In the genomic region with DNA sequence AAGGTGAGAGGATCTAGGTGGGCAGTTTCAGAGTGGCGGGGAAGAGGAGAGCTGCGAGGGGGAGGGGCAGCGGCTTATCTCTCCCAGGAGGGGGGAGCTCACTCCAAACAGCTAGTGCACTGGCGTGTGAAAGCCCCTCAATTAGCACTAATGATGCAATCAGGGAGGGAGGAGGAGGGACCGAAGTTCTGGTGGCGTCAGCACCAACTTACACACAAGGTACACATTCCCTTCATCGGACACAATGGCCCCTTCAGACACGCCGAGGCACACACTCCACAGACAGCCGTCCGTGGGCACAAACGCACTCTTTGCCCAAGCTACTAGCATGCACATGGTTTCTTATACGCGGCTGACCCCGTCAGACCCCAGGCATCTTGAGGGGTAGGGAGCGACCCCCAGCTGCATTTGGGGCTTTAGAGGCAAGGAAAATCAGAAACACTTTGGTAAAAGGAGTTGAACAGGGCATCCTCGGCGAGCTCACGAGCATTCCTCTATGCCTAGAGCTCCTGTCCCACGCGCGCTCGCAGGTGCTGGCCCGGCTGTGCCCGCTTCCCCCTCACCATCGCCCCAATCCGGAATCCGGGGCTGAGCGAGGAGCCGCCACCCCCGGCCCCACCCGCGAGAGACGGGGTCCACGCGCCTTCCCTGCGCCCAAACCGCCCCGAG, we compare ENCODE assay signal across 8 cellular contexts. TPM values are rescaled to one million over a fixed set of nuclear protein-coding genes. Genes with fewer than 3 reads are reported as not detected.
DNase-seq lines count a peak whose midpoint lies in the region; ATAC-seq, FAIRE-seq and TF ChIP-seq lines count a peak whose summit lies in the region.

No MANE protein-coding gene starts in this region.

- no peaks in the 10 kb centered on the region for H3K9me2 ChIP-seq in OCI-LY7 (ENCODE audit: insufficient read depth, low read length)

- H3K9ac ChIP-seq in keratinocyte (ENCODE audit: control insufficient read depth, extremely low read depth, insufficient read depth, low read length), result no peak overlapping the region

- H3K4me3 Mint-ChIP-seq in IgD-negative memory B cell, result peak overlapping the region; percentile 57 to 82 (median 72)

- peak overlapping the region; percentile 91 to 94 for H3K27ac ChIP-seq in ascending aorta
- H3K27ac ChIP-seq in keratinocyte (ENCODE audit: control insufficient read depth, insufficient read depth, low read length), result no peak overlapping the region
- peak overlapping the region; percentile 30 for H3K27ac ChIP-seq in substantia nigra (ENCODE audit: low read depth, low read length, poor library complexity, severe bottlenecking)
- no peak overlapping the region for H3K27ac ChIP-seq in OCI-LY7 (ENCODE audit: low read depth, low read length, poor library complexity, severe bottlenecking)

- H3K27me3 ChIP-seq in ascending aorta, result no peaks in the 10 kb centered on the region
- peaks cover 50% of the 10 kb centered on the region for H3K27me3 ChIP-seq in keratinocyte (ENCODE audit: control insufficient read depth, extremely low read depth, insufficient read depth, low read length)

- no peaks in the 10 kb centered on the region for H3K9me3 Mint-ChIP-seq in IgD-negative memory B cell

- intact Hi-C loops in ascending aorta (cut with DNase I) (loop anchor here (1.0 to 5.0 kb wide), 4 partner anchors 18 to 120 kb away; a partner anchor contains a TSS), OCI-LY7 (cut with micrococcal nuclease; ENCODE audit: unreplicated experiment) (no loop called here)

- no TSS peak for BruUV-seq in OCI-LY7 (replicated peaks; lab: Mats Ljungman, UMichigan)

- H3K4me1 Mint-ChIP-seq in IgD-negative memory B cell, result peaks cover 1 to 5% (median 2%) of the 10 kb centered on the region in 3 donors

- H3K9me3 ChIP-seq in ascending aorta, result no peaks in the 10 kb centered on the region
- H3K9me3 ChIP-seq in keratinocyte (ENCODE audit: control insufficient read depth, low read depth, low read length), result no peaks in the 10 kb centered on the region
- no peaks in the 10 kb centered on the region for H3K9me3 ChIP-seq in OCI-LY7 (ENCODE audit: low read length)

- H3K27me3 Mint-ChIP-seq in IgD-negative memory B cell, result peaks cover 46% of the 10 kb centered on the region

- ATAC-seq in HG03442 (IDR thresholded peaks at IDR 0.05; ENCODE audit: unreplicated experiment), result no peak

- H3K36me3 Mint-ChIP-seq in IgD-negative memory B cell, result no peaks in the 10 kb centered on the region

- H3K36me3 ChIP-seq in ascending aorta, result no peaks in the 10 kb centered on the region
- H3K36me3 ChIP-seq in keratinocyte (ENCODE audit: control insufficient read depth in 2 of 2, extremely low read depth in 1 of 2, insufficient read depth in 2 of 2, low read length in 2 of 2), result no peaks in the 10 kb centered on the region
- no peaks in the 10 kb centered on the region for H3K36me3 ChIP-seq in OCI-LY7 (ENCODE audit: insufficient read depth, low read length)

- H2AFZ ChIP-seq in keratinocyte (ENCODE audit: control insufficient read depth, low read length) (no peak overlapping the region), OCI-LY7 (ENCODE audit: low read length) (no peak overlapping the region)

- no peaks in the 10 kb centered on the region for H3K9me1 ChIP-seq in keratinocyte (ENCODE audit: control insufficient read depth, extremely low read depth, insufficient read depth, low read length)

- H3K27ac Mint-ChIP-seq in IgD-negative memory B cell, result no peak overlapping the region

- in situ Hi-C loops in GM13977 (cut with MboI; ENCODE audit: low pct_unique_long_range_greater_than_20kb, low sequenced_read_pairs, unreplicated experiment), result no loop called here

- no peaks in the 10 kb centered on the region for H4K20me1 ChIP-seq in keratinocyte (ENCODE audit: control insufficient read depth, extremely low read depth, insufficient read depth, low read length)
- H4K20me1 ChIP-seq in OCI-LY7 (ENCODE audit: insufficient read depth, low read length), result no peaks in the 10 kb centered on the region

- H3K79me2 ChIP-seq in keratinocyte (ENCODE audit: control insufficient read depth, insufficient read depth, low read length) (no peaks in the 10 kb centered on the region), OCI-LY7 (ENCODE audit: insufficient read depth, low read depth, low read length) (no peaks in the 10 kb centered on the region)

- CTCF ChIA-PET in OCI-LY7 (lab: Charles Lee; ENCODE audit: unreplicated experiment), result no interaction called here

- H3K4me3 ChIP-seq in ascending aorta, result peak overlapping the region; percentile 84 to 97
- peak overlapping the region in 1 of 3 experiments; percentile 9 for H3K4me3 ChIP-seq in keratinocyte (ENCODE audit: control insufficient read depth in 2 of 3, extremely low read depth in 1 of 3, insufficient read depth in 2 of 3, low read depth in 1 of 3, low read length in 3 of 3)
- no peak overlapping the region for H3K4me3 ChIP-seq in OCI-LY7 (ENCODE audit: low read depth, low read length, poor library complexity, severe bottlenecking)

- no peak for FAIRE-seq in keratinocyte (lab: Jason Lieb, UNC)

- dilution Hi-C loops in keratinocyte (cut with MboI; ENCODE audit: extremely low pct_ligation_motif_present, low sequenced_read_pairs), result no loop called here

- POLR2A ChIA-PET in OCI-LY7 (lab: Charles Lee), result no interaction called here

- peak overlapping the region; percentile 32 for H3K4me2 ChIP-seq in keratinocyte (ENCODE audit: control insufficient read depth, extremely low read depth, insufficient read depth, low read depth, low read length)
- H3K4me2 ChIP-seq in OCI-LY7 (ENCODE audit: low read length), result no peak overlapping the region

- DNase-seq in DMS 273 treated with DMSO at 0.1 percent for 48 hours (lab: John Stamatoyannopoulos, UW) (peak; percentile 49), ascending aorta (ENCODE audit: low spot score in 2 of 2) (peak in 1 of 2 donors; percentile 68), keratinocyte (ENCODE audit: low read depth, low spot score) (no peak), substantia nigra (lab: John Stamatoyannopoulos, UW) (peak in 1 of 49 donors; percentile 41), OCI-LY7 (ENCODE audit: low spot score) (no peak), GM13977 (ENCODE audit: low spot score) (no peak)

- H3K4me1 ChIP-seq in ascending aorta (peaks cover 3 to 23% of the 10 kb centered on the region in 2 donors), keratinocyte (ENCODE audit: control insufficient read depth, extremely low read depth, insufficient read depth, low read length) (no peaks in the 10 kb centered on the region), OCI-LY7 (ENCODE audit: insufficient read depth, low read length, poor library complexity, severe bottlenecking) (no peaks in the 10 kb centered on the region)

- TF ChIP-seq CTCF in ascending aorta (IDR thresholded peaks at IDR 0.05) (no peak), keratinocyte (optimal IDR thresholded peaks at IDR 0.05 in 1 of 3, IDR thresholded peaks at IDR 0.05 in 1 of 3, conservative IDR thresholded peaks at IDR 0.05 in 1 of 3; ENCODE audit: extremely low read depth in 1 of 3, insufficient read depth in 2 of 3, low read length in 3 of 3) (no peak), OCI-LY7 (conservative IDR thresholded peaks at IDR 0.05; ENCODE audit: low read length) (no peak), GM13977 (IDR thresholded peaks at IDR 0.05; ENCODE audit: extremely low read depth, insufficient read depth, missing control alignments) (no peak)

RNA-seq across cellular contexts. Expression of a gene that starts 0.9 kb away (rescaled TPM):
- not detected for polyA plus RNA-seq in IgD-negative memory B cell
- 210 TPM for total RNA-seq in ascending aorta
- polyA plus RNA-seq in keratinocyte, result 0.05 to 0.12 TPM in 2 of 3 replicates, not detected in the other
- not detected for polyA plus RNA-seq in keratinocyte (2011; ENCODE audit: low read depth)
- polyA plus RNA-seq in keratinocyte (2011; cell fraction: cytosol; rRNA removed), result not detected in 2 replicates
- polyA plus RNA-seq in keratinocyte (2011; cell fraction: nucleus; rRNA removed), result 0.13 and 0.20 TPM in 2 replicates
- polyA plus RNA-seq in keratinocyte (2012; ENCODE audit: low replicate concordance), result not detected in 2 replicates
- polyA minus RNA-seq in keratinocyte, result not detected in 3 replicates
- polyA minus RNA-seq in keratinocyte (2011; cell fraction: cytosol; rRNA and poly(A)+ RNA removed), result not detected
- polyA minus RNA-seq in keratinocyte (2011; cell fraction: nucleus; rRNA and poly(A)+ RNA removed), result 0.63 TPM in 1 of 2 replicates, not detected in the other
- not detected in 2 replicates for total RNA-seq in OCI-LY7 (2014; rRNA removed; shearing (Covaris generic))
- total RNA-seq in OCI-LY7 (2022), result not detected in 2 replicates

Comparison
In these comparisons a context has a peak if more than half of its experiments do, and no peak if none do; other contexts are left out.
1. H3K27ac ChIP-seq: peak in ascending aorta (2 of 2) and substantia nigra (single experiment); none in keratinocyte (single experiment) and OCI-LY7 (single experiment).
2. RNA of a gene that starts 0.9 kb away (total RNA-seq): 210 TPM in ascending aorta (single experiment); not detected in OCI-LY7; every median in the first group is over 100 times any median in the second.